ENCODE assay signal across 1 cellular context in genomic region chr6:143545976-143546547, GRCh38.
TF ChIP-seq lines count a peak whose summit lies in the region.

No MANE protein-coding gene starts in this region.

TF ChIP-seq in HCT116, 20 proteins besides CTCF, POLR2A, EP300 and RAD21 (continued from another document):
- no peak for TF ChIP-seq ZBTB33 (IDR thresholded peaks at IDR 0.05; ENCODE audit: extremely low read depth, insufficient replicate concordance, low read length)
- no peak for TF ChIP-seq ELF1 (IDR thresholded peaks at IDR 0.05; ENCODE audit: borderline replicate concordance, low read depth)
- TF ChIP-seq YY1 (IDR thresholded peaks at IDR 0.05; ENCODE audit: extremely low read depth, insufficient replicate concordance, low read depth, low read length): no peak
- no peak for TF ChIP-seq SIN3A (IDR thresholded peaks at IDR 0.05; ENCODE audit: low read depth)
- TF ChIP-seq JUND (IDR thresholded peaks at IDR 0.05): no peak
